ENCODE assay signal across 14 cellular contexts in the genomic region with DNA sequence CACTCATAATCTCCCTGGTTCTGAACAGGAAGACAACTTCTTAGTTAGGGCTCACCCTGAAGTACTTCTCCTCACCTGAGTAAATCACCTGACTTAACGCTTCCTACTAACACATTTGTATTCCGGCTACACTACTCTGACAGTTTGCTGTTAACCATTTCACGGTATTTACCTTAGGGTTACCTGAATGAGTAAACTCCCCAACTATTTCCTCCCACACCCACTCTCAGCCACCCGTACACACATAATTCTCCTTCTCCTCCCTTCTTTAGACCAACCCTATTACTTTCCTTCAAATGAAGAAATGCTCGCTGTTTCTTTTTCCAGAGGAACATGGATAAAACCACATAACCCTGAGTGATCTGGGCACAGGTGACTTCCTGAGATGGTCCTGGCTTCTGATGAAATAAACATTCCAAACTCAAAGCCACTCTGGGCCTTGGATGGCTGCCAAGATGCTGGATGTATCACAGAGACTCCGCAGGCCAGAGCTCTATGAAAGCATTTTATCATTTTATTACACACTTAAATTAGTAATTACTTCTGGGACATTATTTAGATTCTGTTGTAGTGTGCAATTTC.
DNase-seq lines count a peak whose midpoint lies in the region; ATAC-seq and TF ChIP-seq lines count a peak whose summit lies in the region.
"Had no signal": no experiment of that assay in that cellular context is flagged by ENCODE, and none has a peak within 500 bp of the region (broad histone marks: within the 10 kb centered on the region; RNA-seq: fewer than 3 reads in every experiment).

No MANE protein-coding gene starts in this region.

- in situ Hi-C loops in ACHN (cut with HindIII; ENCODE audit: low pct_ligation_motif_present, low pct_unique_long_range_greater_than_20kb, low sequenced_read_pairs): no loop called here

- no peaks in the 10 kb centered on the region for H3K4me1 ChIP-seq in lower lobe of right lung

- intact Hi-C loops in Calu3 (cut with micrococcal nuclease; ENCODE audit: unreplicated experiment): loop anchor here (5.0 kb wide), 2 partner anchors 122 to 317 kb away; no protein-coding TSS in a partner anchor
- intact Hi-C loops in lower lobe of right lung (cut with DNase I): no loop called here

- H3K27ac Mint-ChIP-seq in Calu3 (ENCODE audit: unreplicated experiment): peak overlapping the region; percentile 79
- H3K27ac Mint-ChIP-seq: activated naive CD4-positive, alpha-beta T cell treated with anti-CD3 and anti-CD28 coated beads, Interleukin-2, amount 50 U/mL, for 24 hours; CD4-positive, alpha-beta T cell; T-helper 1 cell treated with Interleukin-12 subunit alpha and Interleukin-12 subunit beta and Interleukin-4 antibody, amounts not matched to agents 30 μg/mL and 1 μg/mL, for 36 hours had no signal

- peaks cover 5% of the 10 kb centered on the region for H3K36me3 Mint-ChIP-seq in Calu3 (ENCODE audit: insufficient read depth, unreplicated experiment)
- H3K36me3 Mint-ChIP-seq: activated naive CD4-positive, alpha-beta T cell treated with anti-CD3 and anti-CD28 coated beads, Interleukin-2, amount 50 U/mL, for 24 hours had no signal

- H3K27me3 Mint-ChIP-seq in Calu3 (ENCODE audit: unreplicated experiment): no peaks in the 10 kb centered on the region

- H3K9me3 Mint-ChIP-seq in Calu3 (ENCODE audit: low read depth, unreplicated experiment): no peaks in the 10 kb centered on the region
- H3K9me3 Mint-ChIP-seq: activated naive CD4-positive, alpha-beta T cell treated with anti-CD3 and anti-CD28 coated beads, Interleukin-2, amount 50 U/mL, for 24 hours; CD4-positive, alpha-beta T cell; T-helper 1 cell treated with Interleukin-12 subunit alpha and Interleukin-12 subunit beta and Interleukin-4 antibody, amounts not matched to agents 30 μg/mL and 1 μg/mL, for 36 hours had no signal

- no peak overlapping the region for H3K27ac ChIP-seq in lower lobe of right lung
- H3K27ac ChIP-seq: coronary artery, tibial nerve had no signal

- DNase-seq in Calu3 (peak; percentile 84), LoVo (ENCODE audit: low spot score) (peak; percentile 84), SHP77 treated with DMSO at 0.1 percent for 48 hours (lab: John Stamatoyannopoulos, UW) (peak; percentile 39), lower lobe of right lung (peak; percentile 61), D341Med (ENCODE audit: low spot score) (no peak), C1 segment of cervical spinal cord (lab: John Stamatoyannopoulos, UW) (no peak), ACHN (no peak)
- no peak for DNase-seq in stimulated activated CD4-positive, alpha-beta T cell treated with anti-CD3 and anti-CD28 coated beads, Interleukin-4, amount 100 ng/mL, for 4 hours
- DNase-seq: CD4-positive, alpha-beta T cell; foreskin melanocyte had no signal

- TF ChIP-seq CTCF in Calu3 (IDR thresholded peaks at IDR 0.05; ENCODE audit: unreplicated experiment): no peak
- TF ChIP-seq CTCF in lower lobe of right lung (IDR thresholded peaks at IDR 0.05): no peak

- peak overlapping the region; percentile 55 for H3K4me3 Mint-ChIP-seq in Calu3 (ENCODE audit: low read depth, unreplicated experiment)
- H3K4me3 Mint-ChIP-seq: activated naive CD4-positive, alpha-beta T cell treated with anti-CD3 and anti-CD28 coated beads, Interleukin-2, amount 50 U/mL, for 24 hours; CD4-positive, alpha-beta T cell; T-helper 1 cell treated with Interleukin-12 subunit alpha and Interleukin-12 subunit beta and Interleukin-4 antibody, amounts not matched to agents 30 μg/mL and 1 μg/mL, for 36 hours had no signal

- CTCF ChIA-PET in Calu3 (lab: Charles Lee): interaction anchor here (0.8 to 1.0 kb wide), 3 partner anchors 12 to 1370 kb away, joined by 3 to 5 read pairs (median 3); no protein-coding TSS in a partner anchor

- no peak overlapping the region for H3K4me3 ChIP-seq in lower lobe of right lung
- H3K4me3 ChIP-seq: coronary artery, tibial nerve had no signal

- H3K4me1 Mint-ChIP-seq in Calu3 (ENCODE audit: low read depth, unreplicated experiment): peaks cover 65% of the 10 kb centered on the region
- H3K4me1 Mint-ChIP-seq: activated naive CD4-positive, alpha-beta T cell treated with anti-CD3 and anti-CD28 coated beads, Interleukin-2, amount 50 U/mL, for 24 hours had no signal

- H3K36me3 ChIP-seq in lower lobe of right lung: no peaks in the 10 kb centered on the region
- H3K36me3 ChIP-seq: tibial nerve had no signal

- no peaks in the 10 kb centered on the region for H3K9me3 ChIP-seq in lower lobe of right lung
- H3K9me3 ChIP-seq: tibial nerve had no signal

- H3K27me3 ChIP-seq in lower lobe of right lung (ENCODE audit: low read depth): no peaks in the 10 kb centered on the region
- H3K27me3 ChIP-seq: tibial nerve had no signal

- peak; percentile 48 to 50 for ATAC-seq in lower lobe of right lung

- no TSS peak for BruUV-seq in Calu3 (replicated peaks; lab: Mats Ljungman, UMichigan)

Comparison
In these comparisons a context has a peak if more than half of its experiments do, and no peak if none do; other contexts are left out.
1. DNase-seq: peak in Calu3 (single experiment), LoVo (single experiment), SHP77 treated with DMSO at 0.1 percent for 48 hours (single experiment) and lower lobe of right lung (single experiment); none in D341Med (single experiment), C1 segment of cervical spinal cord (0 of 14), ACHN (single experiment) and stimulated activated CD4-positive, alpha-beta T cell treated with anti-CD3 and anti-CD28 coated beads, Interleukin-4, amount 100 ng/mL, for 4 hours (0 of 2).